Comparison of ENCODE assay signal across 8 cellular contexts in genomic region chr11:63813563-63814382, GRCh38. TPM values are rescaled to one million over a fixed set of nuclear protein-coding genes. Genes with fewer than 3 reads are reported as not detected.
A peak's percentile ranks its signal among the peaks of the same experiment; 100 is the strongest.
DNase-seq lines count a peak whose midpoint lies in the region; ATAC-seq and TF ChIP-seq lines count a peak whose summit lies in the region.

No MANE protein-coding gene starts in this region.

- H3K36me3 ChIP-seq in spleen = peaks cover 0 to 27% (median 14%) of the 10 kb centered on the region in 6 donors

- intact Hi-C loops in spleen (cut with DNase I; ENCODE audit: low total_unique reads) = no loop called here

- TF ChIP-seq POLR2A in spleen (IDR thresholded peaks at IDR 0.05) = no peak

- H3K9me3 ChIP-seq in spleen = no peaks in the 10 kb centered on the region

- TF ChIP-seq CTCF in spleen (IDR thresholded peaks at IDR 0.05 in 8 of 11, conservative IDR thresholded peaks at IDR 0.05 in 3 of 11) = no peak

- peak overlapping the region; percentile 27 to 87 (median 79) for H3K27ac ChIP-seq in spleen

- H3K27me3 ChIP-seq in spleen (replicated peaks in 1 of 7) = no peaks in the 10 kb centered on the region

- 0 to 2% (median 1%) methylated on average over 33 to 74 of the region's 74 CpGs for WGBS in spleen, 5 donors

- peak; percentile 34 for ATAC-seq in GM21526 (IDR thresholded peaks at IDR 0.05; ENCODE audit: low FRiP score, unreplicated experiment)

- H3K4me3 ChIP-seq in spleen = peak overlapping the region; percentile 87 to 97 (median 91)

- peaks cover 15 to 49% (median 30%) of the 10 kb centered on the region in 6 donors for H3K4me1 ChIP-seq in spleen

- DNase-seq in EH (ENCODE audit: low read depth) = peak; percentile 65
- peak; percentile 28 for DNase-seq in HuH-7 (ENCODE audit: low spot score)
- DNase-seq in T-helper 22 cell (ENCODE audit: low read depth) = peak; percentile 5
- peak; percentile 6 for DNase-seq in central memory CD4-positive, alpha-beta T cell
- DNase-seq in iris pigment epithelial cell (ENCODE audit: low read depth) = peak; percentile 47
- DNase-seq in spleen = peak; percentile 84
- no peak for DNase-seq in mesenteric fat pad (ENCODE audit: low spot score)

RNA-seq across cellular contexts. Expression of gene SPINDOC, which starts 0.5 kb away (rescaled TPM):
- 10 to 100 TPM in 6 of 7 donors, 1 to 10 TPM in 1; 10.0 to 16.8 (median 13.8) TPM for total RNA-seq in spleen
- polyA plus RNA-seq in spleen = 10 to 100 TPM in 1 of 3 donors, 1 to 10 TPM in 2; 5.1 to 12.9 (median 6.9) TPM
- total RNA-seq in mesenteric fat pad = 16.2 TPM

RNA-seq across cellular contexts. Expression of gene MARK2, which starts 25.1 kb away (rescaled TPM):
- 10 to 100 TPM; 41.2 to 67.3 (median 48.6) TPM for total RNA-seq in spleen
- 10 to 100 TPM in 1 of 3 donors, 1 to 10 TPM in 2; 6.9 to 23.3 (median 7.0) TPM for polyA plus RNA-seq in spleen
- 32.2 TPM for total RNA-seq in mesenteric fat pad

RNA-seq across cellular contexts. Expression of gene ZFTA, which starts 45.2 kb away (rescaled TPM):
- total RNA-seq in spleen (10 to 100 TPM in 4 of 7 donors, 1 to 10 TPM in 3; 7.7 to 16.9 (median 10.3) TPM), mesenteric fat pad (15.3 TPM)
- 1 to 10 TPM; 3.8 to 6.3 (median 4.5) TPM for polyA plus RNA-seq in spleen
